2 cellular contexts compared by ENCODE assay signal in the genomic region with DNA sequence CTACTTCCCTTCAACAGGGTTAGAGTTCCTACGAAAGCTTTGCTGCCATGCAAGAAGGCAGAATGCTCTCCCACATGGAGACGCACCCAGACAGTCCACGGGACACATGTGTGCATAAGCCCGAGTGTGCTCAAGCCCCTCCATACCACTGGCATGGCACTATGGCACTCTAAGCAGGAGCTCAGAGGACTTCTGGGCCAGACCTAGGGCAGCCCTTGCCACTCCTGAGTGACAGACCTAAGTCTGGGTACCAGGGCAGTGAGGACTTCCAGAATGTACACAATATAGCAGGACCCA.
TF ChIP-seq lines count a peak whose summit lies in the region.

No MANE protein-coding gene starts in this region.

TF ChIP-seq in GM12891, 5 proteins besides CTCF, POLR2A, EP300 and RAD21 (continued from another document):
- no peak for TF ChIP-seq POU2F2 (IDR thresholded peaks at IDR 0.05; ENCODE audit: low read depth, low read length)
TF ChIP-seq in GM12891: peak in this region for 0.

TF ChIP-seq in HEK293T, 16 proteins besides CTCF, POLR2A, EP300 and RAD21 (continued from another document):
- TF ChIP-seq, protein P1, sequence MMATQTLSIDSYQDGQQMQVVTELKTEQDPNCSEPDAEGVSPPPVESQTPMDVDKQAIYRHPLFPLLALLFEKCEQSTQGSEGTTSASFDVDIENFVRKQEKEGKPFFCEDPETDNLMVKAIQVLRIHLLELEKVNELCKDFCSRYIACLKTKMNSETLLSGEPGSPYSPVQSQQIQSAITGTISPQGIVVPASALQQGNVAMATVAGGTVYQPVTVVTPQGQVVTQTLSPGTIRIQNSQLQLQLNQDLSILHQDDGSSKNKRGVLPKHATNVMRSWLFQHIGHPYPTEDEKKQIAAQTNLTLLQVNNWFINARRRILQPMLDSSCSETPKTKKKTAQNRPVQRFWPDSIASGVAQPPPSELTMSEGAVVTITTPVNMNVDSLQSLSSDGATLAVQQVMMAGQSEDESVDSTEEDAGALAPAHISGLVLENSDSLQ (IDR thresholded peaks at IDR 0.05), result no peak
- TF ChIP-seq HDGF (IDR thresholded peaks at IDR 0.05; ENCODE audit: borderline replicate concordance) (no peak), ARNT (IDR thresholded peaks at IDR 0.05) (no peak), TARDBP (IDR thresholded peaks at IDR 0.05) (no peak), CTBP1 (IDR thresholded peaks at IDR 0.05; ENCODE audit: borderline replicate concordance) (no peak), FOXA1 (IDR thresholded peaks at IDR 0.05) (no peak), LEF1 (IDR thresholded peaks at IDR 0.05; ENCODE audit: borderline replicate concordance) (no peak), SP1 (IDR thresholded peaks at IDR 0.05) (no peak), SUZ12 (IDR thresholded peaks at IDR 0.05) (no peak)
